ENCODE assay signal across 24 cellular contexts in genomic region chr14:75484711-75485429, GRCh38. TPM values are rescaled to one million over a fixed set of nuclear protein-coding genes. Genes with fewer than 3 reads are reported as not detected.
DNase-seq lines count a peak whose midpoint lies in the region; ATAC-seq and TF ChIP-seq lines count a peak whose summit lies in the region.
"Had no signal": no experiment of that assay in that cellular context is flagged by ENCODE, and none has a peak within 500 bp of the region (broad histone marks: within the 10 kb centered on the region; RNA-seq: fewer than 3 reads in every experiment).

No MANE protein-coding gene starts in this region.

- H3K9me3 ChIP-seq in mammary epithelial cell (replicated peaks; ENCODE audit: insufficient read depth, low read length) (no peaks in the 10 kb centered on the region), breast epithelium (no peaks in the 10 kb centered on the region), right lobe of liver (no peaks in the 10 kb centered on the region)
- H3K9me3 ChIP-seq: BLaER1, Peyer's patch had no signal

- H3K27me3 ChIP-seq in mammary epithelial cell (ENCODE audit: insufficient read depth, low read length) (no peaks in the 10 kb centered on the region), breast epithelium (no peaks in the 10 kb centered on the region), right lobe of liver (no peaks in the 10 kb centered on the region)
- H3K27me3 ChIP-seq: BLaER1, Peyer's patch had no signal

- H3K36me3 ChIP-seq in mammary epithelial cell (ENCODE audit: insufficient read depth, low read length) (no peaks in the 10 kb centered on the region), breast epithelium (no peaks in the 10 kb centered on the region), right lobe of liver (no peaks in the 10 kb centered on the region)
- H3K36me3 ChIP-seq: BLaER1, Peyer's patch had no signal

- H3K4me1 ChIP-seq in mammary epithelial cell (ENCODE audit: insufficient read depth, low read length) (peaks cover 8% of the 10 kb centered on the region), breast epithelium (no peaks in the 10 kb centered on the region), right lobe of liver (peaks cover 0 to 10% (median 3%) of the 10 kb centered on the region in 4 donors)
- H3K4me1 ChIP-seq: Peyer's patch had no signal

- WGBS in mammary epithelial cell (ENCODE audit: low coverage, missing lambda C conversion rate) = 83% methylated on average over 4 of the region's 4 CpGs
- 49% methylated on average over 3 of the region's 4 CpGs for WGBS in right lobe of liver (ENCODE audit: insufficient coverage, low coverage, low lambda C conversion rate, missing lambda C conversion rate)

- no peak overlapping the region for H3K4me2 ChIP-seq in mammary epithelial cell (ENCODE audit: insufficient read depth, low read depth, low read length)
- H3K4me2 ChIP-seq: BLaER1 had no signal

- H3K27ac ChIP-seq in mammary epithelial cell (ENCODE audit: insufficient read depth, low read depth, low read length) = no peak overlapping the region
- no peak overlapping the region for H3K27ac ChIP-seq in breast epithelium
- no peak overlapping the region for H3K27ac ChIP-seq in right lobe of liver
- H3K27ac ChIP-seq: 22Rv1, BLaER1, Peyer's patch had no signal

- no peaks in the 10 kb centered on the region for H3K79me2 ChIP-seq in mammary epithelial cell (ENCODE audit: insufficient read depth, low read length)

- CTCF ChIA-PET in mammary epithelial cell (lab: Charles Lee; ENCODE audit: low non-redundant PET) = no interaction called here

- in situ Hi-C loops in mammary epithelial cell (cut with MboI; ENCODE audit: low sequenced_read_pairs in 2 of 2) = loop anchor here (5.0 to 10.0 kb wide), 4 partner anchors 77 to 350 kb away; no protein-coding TSS in a partner anchor

- peak; percentile 23 for DNase-seq in DMS53 (lab: John Stamatoyannopoulos, UW)
- no peak for DNase-seq in DMS53 treated with DMSO at 0.1 percent for 48 hours (lab: John Stamatoyannopoulos, UW; ENCODE audit: unreplicated experiment)
- DNase-seq in mammary epithelial cell = peak; percentile 6
- DNase-seq in breast epithelium (ENCODE audit: low spot score in 2 of 2) = no peak
- no peak for DNase-seq in right lobe of liver
- DNase-seq in left cardiac atrium = no peak
- no peak for DNase-seq in NCI-H2029 treated with DMSO at 0.1 percent for 48 hours (lab: John Stamatoyannopoulos, UW)
- DNase-seq: ACHN; CD4-positive, alpha-beta T cell; COR-L47; DMS153; GF-D8; Kasumi-1; NCI-H1694 treated with DMSO at 0.1 percent for 48 hours; NCI-H2107; NCI-H2227 treated with DMSO at 0.1 percent for 48 hours; NCI-H510A treated with DMSO at 0.1 percent for 48 hours; NCI-H748 treated with DMSO at 0.1 percent for 48 hours; Peyer's patch had no signal

- H2AFZ ChIP-seq in mammary epithelial cell (ENCODE audit: low read depth, low read length) = no peak overlapping the region

- TF ChIP-seq CTCF in mammary epithelial cell (conservative IDR thresholded peaks at IDR 0.05 in 1 of 2, IDR thresholded peaks at IDR 0.05 in 1 of 2; ENCODE audit: extremely low read depth in 1 of 2, insufficient read depth in 1 of 2, low read depth in 1 of 2, low read length in 2 of 2) = no peak
- TF ChIP-seq CTCF in breast epithelium (IDR thresholded peaks at IDR 0.05) = no peak
- TF ChIP-seq CTCF in right lobe of liver (IDR thresholded peaks at IDR 0.05) = no peak

- H3K4me3 ChIP-seq in mammary epithelial cell (replicated peaks in 1 of 3; ENCODE audit: insufficient read depth in 1 of 3, low read depth in 2 of 3, low read length in 3 of 3) (no peak overlapping the region), breast epithelium (no peak overlapping the region), right lobe of liver (no peak overlapping the region)
- H3K4me3 ChIP-seq: BLaER1, Peyer's patch had no signal

- H3K9ac ChIP-seq in mammary epithelial cell (ENCODE audit: insufficient read depth, low read length) = no peak overlapping the region
- H3K9ac ChIP-seq: BLaER1 had no signal

- no peaks in the 10 kb centered on the region for H4K20me1 ChIP-seq in mammary epithelial cell (ENCODE audit: insufficient read depth, low read length)
- H4K20me1 ChIP-seq: BLaER1 had no signal

- intact Hi-C loops in mammary epithelial cell (cut with micrococcal nuclease) = no loop called here
- intact Hi-C loops in breast epithelium (cut with DNase I; ENCODE audit: low total_unique reads) = no loop called here
- intact Hi-C loops in right lobe of liver (cut with DNase I) = loop anchor here in 1 of 2 donors (5.0 kb wide), 1 partner anchor 173 kb away; no protein-coding TSS in a partner anchor
- intact Hi-C loops in left cardiac atrium (cut with DNase I) = loop anchor here (5.0 kb wide), 2 partner anchors 178 to 348 kb away; no protein-coding TSS in a partner anchor

- dilution Hi-C loops in mammary epithelial cell (cut with HindIII; ENCODE audit: low sequenced_read_pairs) = no loop called here

- BruUV-seq in mammary epithelial cell (replicated peaks; lab: Mats Ljungman, UMichigan) = no TSS peak

- ATAC-seq in right lobe of liver (peak; percentile 78 to 85 (median 80)), GM18505 (IDR thresholded peaks at IDR 0.05; ENCODE audit: unreplicated experiment) (no peak), left cardiac atrium (no peak)
- ATAC-seq: SK-N-SH treated with all-trans-retinoic acid at 6 μM for 48 hours had no signal

- no peak for TF ChIP-seq POLR2A in breast epithelium (IDR thresholded peaks at IDR 0.05)
- no peak for TF ChIP-seq POLR2A in right lobe of liver (IDR thresholded peaks at IDR 0.05)
- TF ChIP-seq POLR2A in GM18505 (IDR thresholded peaks at IDR 0.05; ENCODE audit: borderline replicate concordance, extremely low read depth, insufficient read depth, insufficient read length) = no peak

RNA-seq across cellular contexts. Expression of gene BATF, which starts 37.4 kb away (rescaled TPM):
- total RNA-seq in mammary epithelial cell (not detected), breast epithelium (10 to 100 TPM; 15.7 to 43.6 (median 34.7) TPM), right lobe of liver (10 to 100 TPM in 2 of 6 experiments, 1 to 10 TPM in 1, under 1 TPM in 3; 0.24 to 10.4 (median 0.87) TPM), left cardiac atrium (1 to 10 TPM; 1.8 to 2.3 TPM)
- not detected for polyA plus RNA-seq in mammary epithelial cell
- not detected for polyA minus RNA-seq in mammary epithelial cell
- total RNA-seq: MCF 10A had no signal

RNA-seq across cellular contexts. Expression of gene JDP2, which starts 57.0 kb away (rescaled TPM):
- total RNA-seq in mammary epithelial cell (10 to 100 TPM; 13.8 to 39.7 TPM), breast epithelium (100 to 1,000 TPM in 1 of 3 donors, 10 to 100 TPM in 2; 35.7 to 153 (median 58.3) TPM), right lobe of liver (10 to 100 TPM in 4 of 6 experiments, 1 to 10 TPM in 2; 8.3 to 22.0 (median 11.8) TPM), left cardiac atrium (10 to 100 TPM; 30.5 to 32.7 TPM)
- 9.5 TPM for polyA plus RNA-seq in mammary epithelial cell
- polyA minus RNA-seq in mammary epithelial cell = 7.1 TPM

Comparison
In these comparisons a context has a peak if more than half of its experiments do, and no peak if none do; other contexts are left out.
1. DNase-seq: peak in DMS53 (single experiment) and mammary epithelial cell (single experiment); none in DMS53 treated with DMSO at 0.1 percent for 48 hours (single experiment), breast epithelium (0 of 2), right lobe of liver (0 of 3), left cardiac atrium (single experiment) and NCI-H2029 treated with DMSO at 0.1 percent for 48 hours (single experiment).
2. ATAC-seq: peak in right lobe of liver (4 of 4); none in GM18505 (single experiment) and left cardiac atrium (0 of 2).
3. intact Hi-C loops: an anchor here in left cardiac atrium (5.0 kb wide); none called in mammary epithelial cell and breast epithelium.